7 cellular contexts compared by ENCODE assay signal in genomic region chr12:121053706-121054105, GRCh38. TPM values are rescaled to one million over a fixed set of nuclear protein-coding genes. Genes with fewer than 3 reads are reported as not detected.
"Had no signal": no experiment of that assay in that cellular context is flagged by ENCODE, and none has a peak within 500 bp of the region (broad histone marks: within the 10 kb centered on the region; RNA-seq: fewer than 3 reads in every experiment).

No MANE protein-coding gene starts in this region.

- H3K4me3 Mint-ChIP-seq: IgD-negative memory B cell had no signal

- H3K27ac ChIP-seq: GM23248 had no signal

- H2AFZ ChIP-seq: GM23248 had no signal

- H3K4me3 ChIP-seq: GM23248 had no signal

- ATAC-seq: HepG2 had no signal

- DNase-seq: GM23248, GOT3, H7, HCEC 1CT, KBM-7 had no signal

- H3K9ac ChIP-seq: GM23248 had no signal

- H3K9me3 Mint-ChIP-seq: IgD-negative memory B cell had no signal

- H3K27ac Mint-ChIP-seq: IgD-negative memory B cell had no signal

RNA-seq across cellular contexts. Expression of gene OASL, which starts 14.7 kb away (rescaled TPM):
- total RNA-seq: H7 had no signal
